In the genomic region with DNA sequence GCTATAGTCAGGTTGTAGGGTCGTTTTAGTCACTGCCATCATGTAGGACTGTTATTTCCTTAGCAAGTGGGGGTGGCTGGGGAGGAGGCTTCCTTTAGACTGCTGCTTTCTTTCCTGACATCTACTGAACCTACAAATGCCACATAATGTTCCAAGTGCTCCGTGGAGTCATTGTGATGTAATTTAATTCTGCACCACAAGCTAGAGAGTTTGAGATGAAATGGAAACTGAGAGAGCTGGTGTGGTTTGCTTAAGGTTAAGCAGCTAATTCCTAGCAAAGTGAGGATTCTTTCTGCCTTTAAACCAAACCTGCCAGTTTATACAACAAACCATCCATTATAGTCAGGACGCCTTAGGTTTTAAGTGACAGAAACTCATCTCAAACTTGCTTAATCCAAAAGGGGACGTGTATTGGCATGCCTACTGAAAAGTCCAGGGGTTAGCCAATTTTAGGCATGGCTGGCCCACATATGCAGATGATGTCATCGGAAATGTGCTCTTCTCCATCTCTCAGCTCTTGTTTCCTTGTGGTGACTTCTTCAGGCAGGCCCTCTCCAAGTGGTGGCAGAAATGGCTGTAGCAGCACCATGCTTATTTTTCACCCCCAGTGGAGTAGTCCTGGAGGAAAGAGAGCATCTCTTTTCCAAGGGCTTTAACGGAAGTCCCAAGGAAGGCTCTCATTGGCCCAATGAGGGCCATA, we compare ENCODE assay signal across 16 cellular contexts. TPM values are rescaled to one million over a fixed set of nuclear protein-coding genes. Genes with fewer than 3 reads are reported as not detected.
DNase-seq lines count a peak whose midpoint lies in the region; ATAC-seq and TF ChIP-seq lines count a peak whose summit lies in the region.
"Had no signal": no experiment of that assay in that cellular context is flagged by ENCODE, and none has a peak within 500 bp of the region (broad histone marks: within the 10 kb centered on the region; RNA-seq: fewer than 3 reads in every experiment).

No MANE protein-coding gene starts in this region.

- H3K27ac ChIP-seq in RWPE1, result peak overlapping the region; percentile 44
- H3K27ac ChIP-seq in thoracic aorta, result peak overlapping the region in 1 of 2 donors; percentile 34

- peaks cover 25 to 53% of the 10 kb centered on the region in 2 donors for H3K4me1 ChIP-seq in thoracic aorta (ENCODE audit: control insufficient read depth in 1 of 2, low read depth in 2 of 2)
- H3K4me1 ChIP-seq: Caco-2 had no signal

- ATAC-seq in thoracic aorta (ENCODE audit: insufficient number of reproducible peaks, low FRiP score, low read depth), result peak; percentile 30
- no peak for ATAC-seq in GM19035 (IDR thresholded peaks at IDR 0.05; ENCODE audit: unreplicated experiment)
- ATAC-seq: stimulated activated naive CD8-positive, alpha-beta T cell treated with anti-CD3 and anti-CD28 coated beads, Interleukin-15, Interleukin-2, amounts not matched to agents 100 U/mL and 50 U/mL, for 24 hours had no signal

- peaks cover 9% of the 10 kb centered on the region for H3K9me3 ChIP-seq in thoracic aorta
- H3K9me3 ChIP-seq: Caco-2 had no signal

- POLR2A ChIA-PET in RWPE1 (lab: Yijun Ruan, JAX; ENCODE audit: low non-redundant PET), result no interaction called here

- H3K4me3 ChIP-seq in fibroblast of mammary gland (ENCODE audit: control insufficient read depth, low read depth, low read length) (no peak overlapping the region), thoracic aorta (no peak overlapping the region)
- H3K4me3 ChIP-seq: skin epidermis had no signal

- H3K36me3 ChIP-seq in thoracic aorta, result no peaks in the 10 kb centered on the region

- DNase-seq in SIG-M5 treated with dmso at 0.1 percent for 504 hours (lab: John Stamatoyannopoulos, UW; ENCODE audit: unreplicated experiment) (peak; percentile 26), SIG-M5 (lab: John Stamatoyannopoulos, UW) (no peak), RWPE1 (ENCODE audit: low spot score) (peak; percentile 94), fibroblast of mammary gland (ENCODE audit: low read depth) (peak; percentile 68), thoracic aorta (ENCODE audit: low spot score) (no peak), pons (ENCODE audit: low spot score) (no peak), HuH-7 (ENCODE audit: low spot score) (no peak)
- DNase-seq: ACHN; Caco-2; cortex of kidney; NCI-H526; SHP77; stimulated activated naive CD8-positive, alpha-beta T cell treated with anti-CD3 and anti-CD28 coated beads, Interleukin-15, Interleukin-2, amounts not matched to agents 100 U/mL and 50 U/mL, for 24 hours; T1000 had no signal

- CTCF ChIA-PET in RWPE1 (lab: Yijun Ruan, JAX), result interaction anchor here (0.6 to 0.9 kb wide), 2 partner anchors 12 to 99 kb away, joined by 3 read pairs; no protein-coding TSS in a partner anchor

- no peaks in the 10 kb centered on the region for H3K27me3 ChIP-seq in thoracic aorta (replicated peaks; ENCODE audit: insufficient read depth)

- TF ChIP-seq CTCF in RWPE1 (conservative IDR thresholded peaks at IDR 0.05; ENCODE audit: low read depth) (no peak), fibroblast of mammary gland (conservative IDR thresholded peaks at IDR 0.05; ENCODE audit: control insufficient read depth, insufficient read depth, low read depth, low read length) (no peak), thoracic aorta (IDR thresholded peaks at IDR 0.05) (no peak)

RNA-seq across cellular contexts. Expression of a gene that starts 30.5 kb away (rescaled TPM):
- 10 to 100 TPM; 16.6 to 24.9 TPM for total RNA-seq in thoracic aorta

Comparison
In these comparisons a context has a peak if more than half of its experiments do, and no peak if none do; other contexts are left out.
1. DNase-seq: peak in SIG-M5 treated with dmso at 0.1 percent for 504 hours (single experiment), RWPE1 (single experiment) and fibroblast of mammary gland (single experiment); none in SIG-M5 (single experiment), thoracic aorta (single experiment), pons (single experiment) and HuH-7 (single experiment).